Comparison of ENCODE assay signal across 20 cellular contexts in genomic region chr15:25368855-25369254, GRCh38.
DNase-seq lines count a peak whose midpoint lies in the region; ATAC-seq, FAIRE-seq and TF ChIP-seq lines count a peak whose summit lies in the region.
"Had no signal": no experiment of that assay in that cellular context is flagged by ENCODE, and none has a peak within 500 bp of the region (broad histone marks: within the 10 kb centered on the region; RNA-seq: fewer than 3 reads in every experiment).

No MANE protein-coding gene starts in this region.

- no peak overlapping the region for H3K9ac ChIP-seq in GM23248

- peaks cover 35% of the 10 kb centered on the region for H3K36me3 Mint-ChIP-seq in memory B cell

- no peaks in the 10 kb centered on the region for H3K27me3 ChIP-seq in GM23248 (replicated peaks; ENCODE audit: insufficient read depth)
- H3K27me3 ChIP-seq: MG63, SJCRH30 had no signal

- FAIRE-seq in D721Med (lab: Jason Lieb, UNC) = no peak

- TF ChIP-seq CTCF in D721Med (IDR thresholded peaks at IDR 0.05; ENCODE audit: insufficient read depth, missing control alignments) (no peak), GM10248 (IDR thresholded peaks at IDR 0.05; ENCODE audit: control extremely low read depth, extremely low read depth, low read depth, missing control alignments) (no peak)

- WGBS in GM23248 (ENCODE audit: low coverage in 1 of 2, low lambda C conversion rate in 2 of 2, missing lambda C conversion rate in 2 of 2), 2 experiments = 95 to 96% methylated on average over 1 of the region's 1 CpG

- DNase-seq in ACHN (peak; percentile 4), GM23248 (peak; percentile 47), astrocyte of the hippocampus (ENCODE audit: low read depth, low spot score) (peak; percentile 47), memory B cell (ENCODE audit: low spot score in 2 of 2) (no peak), GM19238 (ENCODE audit: insufficient read length, low spot score) (no peak), D721Med (ENCODE audit: insufficient read length, low spot score) (no peak), GM10248 (ENCODE audit: extremely low spot score) (no peak), T-helper 9 cell (no peak)
- DNase-seq: AML-193; DND-41; HCEC 1CT; KBM-7; MG63; NCI-H1092 treated with DMSO at 0.1 percent for 48 hours; NCI-H1694 treated with DMSO at 0.1 percent for 48 hours; NCI-H69; NK-92 treated with Interleukin-12 subunit alpha and Interleukin-12 subunit beta, amount 100 ng/mL, for 24 hours; OCI-M1; RPMI8226; SJCRH30 had no signal

- H3F3A ChIP-seq in GM23248 (ENCODE audit: insufficient read depth) = peaks cover 20% of the 10 kb centered on the region

- no peaks in the 10 kb centered on the region for H3K9me2 ChIP-seq in GM23248 (ENCODE audit: insufficient read depth)

- no peaks in the 10 kb centered on the region; the same call in 1 of the 2 replicates for H4K20me1 ChIP-seq in GM23248 (ENCODE audit: insufficient read depth)

- no peak overlapping the region for H3K4me3 Mint-ChIP-seq in memory B cell

- CTCF ChIA-PET in GM10248 (lab: Yijun Ruan, JAX) = interaction anchor here (1.7 kb wide), 1 partner anchor 10 kb away, joined by 4 read pairs; no protein-coding TSS in a partner anchor

- peaks cover 30% of the 10 kb centered on the region for H3K4me1 ChIP-seq in GM23248 (ENCODE audit: insufficient read depth)
- H3K4me1 ChIP-seq: SJCRH30 had no signal

- H3K4me3 ChIP-seq in GM23248 = no peak overlapping the region
- H3K4me3 ChIP-seq: MG63, SJCRH30 had no signal

- peaks cover 6% of the 10 kb centered on the region for H3K4me1 Mint-ChIP-seq in memory B cell

- POLR2A ChIA-PET in GM10248 (lab: Yijun Ruan, JAX) = no interaction called here

- H3K4me2 ChIP-seq in GM23248 (ENCODE audit: unreplicated experiment) = peak overlapping the region; percentile 13

- H3K27ac Mint-ChIP-seq in memory B cell = peak overlapping the region; percentile 4

- peaks cover 23% of the 10 kb centered on the region; the same call in 1 of the 2 replicates for H3K36me3 ChIP-seq in GM23248 (ENCODE audit: low read depth)

- H3K79me2 ChIP-seq in GM23248 (ENCODE audit: insufficient read depth) = peaks cover 92% of the 10 kb centered on the region

- in situ Hi-C loops in ACHN (cut with HindIII; ENCODE audit: low pct_ligation_motif_present, low pct_unique_long_range_greater_than_20kb, low sequenced_read_pairs) (no loop called here), GM23248 (cut with MboI) (no loop called here)

- no peak for ATAC-seq in memory B cell (ENCODE audit: low read depth)

- H3K27ac ChIP-seq in GM23248 = no peak overlapping the region
- H3K27ac ChIP-seq: SJCRH30 had no signal

- H3K9me3 Mint-ChIP-seq in memory B cell = no peaks in the 10 kb centered on the region

- no peaks in the 10 kb centered on the region for H3K27me3 Mint-ChIP-seq in memory B cell

- no peak overlapping the region for H2AFZ ChIP-seq in GM23248

- H3K9me3 ChIP-seq in GM23248 (ENCODE audit: low read depth) = no peaks in the 10 kb centered on the region
- H3K9me3 ChIP-seq: MG63, SJCRH30 had no signal

Comparison
In these comparisons a context has a peak if more than half of its experiments do, and no peak if none do; other contexts are left out.
1. DNase-seq: peak in ACHN (single experiment), GM23248 (single experiment) and astrocyte of the hippocampus (single experiment); none in memory B cell (0 of 2), GM19238 (single experiment), D721Med (single experiment), GM10248 (single experiment) and T-helper 9 cell (single experiment).